Comparison of ENCODE assay signal across 14 cellular contexts in the genomic region with DNA sequence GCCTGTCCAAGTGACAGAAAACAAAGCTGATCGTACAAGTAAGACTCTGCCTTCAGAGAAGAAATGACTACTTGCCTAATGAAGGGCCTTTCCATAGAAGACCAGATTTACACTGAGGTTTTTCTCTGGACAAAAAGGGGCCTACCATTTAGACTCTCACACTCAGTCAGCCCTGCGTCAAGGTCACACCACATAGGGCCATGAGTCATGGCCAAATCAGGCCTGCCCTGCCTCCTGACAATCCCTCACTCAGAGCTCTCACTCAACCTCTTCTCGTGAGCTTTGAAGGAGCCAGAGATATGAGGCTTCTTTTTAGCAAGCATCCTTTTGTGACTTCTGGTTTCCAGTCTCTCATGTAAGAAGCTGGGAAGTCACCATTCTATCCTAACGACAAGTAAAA.
DNase-seq lines count a peak whose midpoint lies in the region; ATAC-seq and TF ChIP-seq lines count a peak whose summit lies in the region.
"Had no signal": no experiment of that assay in that cellular context is flagged by ENCODE, and none has a peak within 500 bp of the region (broad histone marks: within the 10 kb centered on the region; RNA-seq: fewer than 3 reads in every experiment).

No MANE protein-coding gene starts in this region.

- H3K9me3 ChIP-seq in smooth muscle cell (replicated peaks; ENCODE audit: low read depth): no peaks in the 10 kb centered on the region

- peak overlapping the region; percentile 26 for H3K4me2 ChIP-seq in smooth muscle cell
- H3K4me2 ChIP-seq: KMS-11 had no signal

- H3K4me3 ChIP-seq in fibroblast of pulmonary artery (replicated peaks; ENCODE audit: low read depth, low read length): no peak overlapping the region
- H3K4me3 ChIP-seq in smooth muscle cell: no peak overlapping the region
- H3K4me3 ChIP-seq: dorsolateral prefrontal cortex had no signal

- peak overlapping the region; percentile 30 for H3K9ac ChIP-seq in smooth muscle cell (ENCODE audit: low read depth)
- H3K9ac ChIP-seq: KMS-11 had no signal

- TF ChIP-seq CTCF in fibroblast of pulmonary artery (IDR thresholded peaks at IDR 0.05; ENCODE audit: low read length, missing control alignments): no peak
- TF ChIP-seq CTCF in smooth muscle cell (IDR thresholded peaks at IDR 0.05; ENCODE audit: borderline replicate concordance, insufficient read depth, poor library complexity, severe bottlenecking): no peak

- in situ Hi-C loops in SK-MEL-5 (cut with HindIII; ENCODE audit: low pct_unique_long_range_greater_than_20kb, low sequenced_read_pairs): loop anchor here (25.0 kb wide), 1 partner anchor 116 kb away; no protein-coding TSS in a partner anchor

- no peaks in the 10 kb centered on the region for H3K79me2 ChIP-seq in smooth muscle cell (ENCODE audit: low read depth)

- no peaks in the 10 kb centered on the region for H3K27me3 ChIP-seq in smooth muscle cell (ENCODE audit: low read depth)
- H3K27me3 ChIP-seq: dorsolateral prefrontal cortex had no signal

- ATAC-seq in HG03135 (IDR thresholded peaks at IDR 0.05; ENCODE audit: unreplicated experiment): no peak
- no peak for ATAC-seq in left lobe of liver
- ATAC-seq: activated CD8-positive, alpha-beta T cell treated with anti-CD3 and anti-CD28 coated beads, Interleukin-2, amount 10 ng/mL, durations not matched to agents 7 days and 5 days had no signal

- H3K27ac ChIP-seq in smooth muscle cell (ENCODE audit: low read depth): peak overlapping the region; percentile 61
- H3K27ac ChIP-seq: dorsolateral prefrontal cortex, KMS-11 had no signal

- DNase-seq in NCI-H2227 treated with DMSO at 0.1 percent for 48 hours (lab: John Stamatoyannopoulos, UW): peak; percentile 27
- no peak for DNase-seq in NCI-H2227 (lab: John Stamatoyannopoulos, UW; ENCODE audit: unreplicated experiment)
- DNase-seq in SK-MEL-5 (ENCODE audit: low read depth, low spot score): peak; percentile 40
- DNase-seq in fibroblast of pulmonary artery (ENCODE audit: low read depth): peak; percentile 20
- DNase-seq in smooth muscle cell (lab: John Stamatoyannopoulos, UW; ENCODE audit: unreplicated experiment): no peak
- DNase-seq in activated CD4-positive, alpha-beta T cell treated with anti-CD3 and anti-CD28 coated beads for 48 hours: no peak
- no peak for DNase-seq in left lobe of liver (ENCODE audit: low spot score)
- DNase-seq: activated CD8-positive, alpha-beta T cell treated with anti-CD3 and anti-CD28 coated beads, Interleukin-2, amount 10 ng/mL, durations not matched to agents 7 days and 5 days; activated naive CD4-positive, alpha-beta T cell treated with anti-CD3 and anti-CD28 coated beads, Interleukin-2, amount 50 U/mL, for 16 hours; dorsolateral prefrontal cortex; hippocampal formation; T-helper 1 cell had no signal

- no peaks in the 10 kb centered on the region for H4K20me1 ChIP-seq in smooth muscle cell (ENCODE audit: low read depth)

- H2AFZ ChIP-seq in smooth muscle cell (ENCODE audit: low read depth): no peak overlapping the region

- peaks cover 3% of the 10 kb centered on the region for H3K4me1 ChIP-seq in smooth muscle cell (ENCODE audit: low read depth)

- H3F3A ChIP-seq in smooth muscle cell (ENCODE audit: low read depth): no peaks in the 10 kb centered on the region

- H3K36me3 ChIP-seq in smooth muscle cell (ENCODE audit: low read depth): no peaks in the 10 kb centered on the region

- 21% methylated on average over 4 of the region's 4 CpGs for WGBS in smooth muscle cell (ENCODE audit: low lambda C conversion rate)

Comparison
In these comparisons a context has a peak if more than half of its experiments do, and no peak if none do; other contexts are left out.
1. DNase-seq: peak in NCI-H2227 treated with DMSO at 0.1 percent for 48 hours (single experiment), SK-MEL-5 (single experiment) and fibroblast of pulmonary artery (single experiment); none in NCI-H2227 (single experiment), smooth muscle cell (single experiment), activated CD4-positive, alpha-beta T cell treated with anti-CD3 and anti-CD28 coated beads for 48 hours (single experiment) and left lobe of liver (single experiment).